ENCODE assay signal across 9 cellular contexts in the genomic region with DNA sequence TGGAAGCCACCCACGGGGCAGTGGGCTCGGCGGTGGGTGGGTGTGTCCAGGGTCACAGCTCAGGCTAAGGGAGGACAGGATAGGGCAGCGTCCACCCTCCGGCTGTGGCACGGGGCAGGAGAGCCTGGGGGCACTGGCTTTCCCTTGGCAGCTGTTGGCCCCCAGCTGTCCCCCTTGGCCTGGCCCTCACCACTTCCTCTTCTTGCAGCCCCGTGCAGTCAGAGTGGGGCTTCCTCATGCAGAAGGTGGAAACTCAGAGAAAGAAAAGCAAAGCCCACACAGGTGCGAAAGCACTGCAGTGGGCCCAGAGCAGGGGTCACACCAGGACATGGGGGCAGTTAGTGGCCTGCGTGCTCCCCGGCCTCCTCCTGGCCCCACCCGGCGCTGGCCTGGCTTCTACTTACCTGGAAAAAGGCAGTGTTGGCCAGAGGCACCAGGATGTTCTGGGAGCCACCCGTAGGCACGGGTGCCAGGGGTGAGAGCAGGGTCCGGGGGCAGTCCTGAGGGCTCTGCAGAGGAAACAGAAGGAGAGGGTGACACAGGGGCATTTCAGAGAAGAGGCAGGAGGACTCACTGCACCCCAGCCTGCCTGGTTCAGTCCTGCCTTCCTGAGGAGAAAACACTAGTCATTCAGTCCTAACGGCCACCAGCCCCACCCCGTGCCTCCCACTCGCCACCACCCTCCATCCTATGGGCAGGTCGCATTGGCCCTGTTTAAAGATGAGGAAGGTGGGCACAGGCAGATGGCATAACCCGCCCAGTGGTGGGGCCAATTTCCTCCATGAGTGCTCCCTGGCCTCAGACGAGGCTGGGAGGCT. TPM values are rescaled to one million over a fixed set of nuclear protein-coding genes. Genes with fewer than 3 reads are reported as not detected.
DNase-seq lines count a peak whose midpoint lies in the region; ATAC-seq, FAIRE-seq and TF ChIP-seq lines count a peak whose summit lies in the region.
"Had no signal": no experiment of that assay in that cellular context is flagged by ENCODE, and none has a peak within 500 bp of the region (broad histone marks: within the 10 kb centered on the region; RNA-seq: fewer than 3 reads in every experiment).

No MANE protein-coding gene starts in this region.

- peak overlapping the region; percentile 45 for H3K4me2 ChIP-seq in SU-DHL-6 (ENCODE audit: low read depth, low read length, poor library complexity, severe bottlenecking)

- H3K9me2 ChIP-seq in SU-DHL-6 (replicated peaks; ENCODE audit: insufficient read depth, low read length) = no peaks in the 10 kb centered on the region

- POLR2A ChIA-PET in HEK293T (lab: Yijun Ruan, JAX) = no interaction called here

- H4K20me1 ChIP-seq in SU-DHL-6 (ENCODE audit: low read depth, low read length) = no peaks in the 10 kb centered on the region

- no peaks in the 10 kb centered on the region for H3F3A ChIP-seq in SU-DHL-6 (ENCODE audit: insufficient read depth)

- peak; percentile 40 for ATAC-seq in HG02763 (IDR thresholded peaks at IDR 0.05; ENCODE audit: unreplicated experiment)

- peak; percentile 70 for DNase-seq in GM12892 (ENCODE audit: insufficient read length)
- DNase-seq in myocyte (ENCODE audit: low read depth) = peak; percentile 37
- DNase-seq in T-helper 9 cell = no peak
- DNase-seq in NCI-H510A (lab: John Stamatoyannopoulos, UW) = no peak
- no peak for DNase-seq in activated naive CD4-positive, alpha-beta T cell (lab: John Stamatoyannopoulos, UW)
- no peak for DNase-seq in HEK293T (ENCODE audit: extremely low spot score)

- H3K27ac ChIP-seq in SU-DHL-6 (ENCODE audit: low read depth, low read length) = peak overlapping the region; percentile 83

- H3K9me3 ChIP-seq in SU-DHL-6 (ENCODE audit: insufficient read depth, low read length) = no peaks in the 10 kb centered on the region

- no peaks in the 10 kb centered on the region for H3K79me2 ChIP-seq in SU-DHL-6 (ENCODE audit: insufficient read depth, low read length)

- no peak overlapping the region for H2AFZ ChIP-seq in SU-DHL-6 (ENCODE audit: low read depth, low read length, severe bottlenecking)

- no peaks in the 10 kb centered on the region for H3K27me3 ChIP-seq in SU-DHL-6 (ENCODE audit: low read length)

- no peak for TF ChIP-seq POLR2A in GM12892 (IDR thresholded peaks at IDR 0.05; ENCODE audit: low read depth, low read length)

- TF ChIP-seq CTCF in SU-DHL-6 (IDR thresholded peaks at IDR 0.05; ENCODE audit: insufficient read depth, low read length, poor library complexity, severe bottlenecking) = no peak

- no peak overlapping the region for H3K9ac ChIP-seq in SU-DHL-6 (ENCODE audit: low read length)

- H3K4me3 ChIP-seq in SU-DHL-6 (ENCODE audit: insufficient read depth, low read length, poor library complexity, severe bottlenecking) = no peak overlapping the region

- peak; percentile 77 for FAIRE-seq in GM12892 (lab: Jason Lieb, UNC)

- no peaks in the 10 kb centered on the region for H3K36me3 ChIP-seq in SU-DHL-6 (ENCODE audit: low read length)

- CTCF ChIA-PET in HEK293T (lab: Yijun Ruan, JAX) = no interaction called here

TF ChIP-seq in HEK293T, 16 proteins besides CTCF, POLR2A, EP300 and RAD21:
- TF ChIP-seq SUZ12 (IDR thresholded peaks at IDR 0.05) = no peak
- no peak for TF ChIP-seq ZNF384 (IDR thresholded peaks at IDR 0.05)
- TF ChIP-seq ELF4 (IDR thresholded peaks at IDR 0.05) = no peak
- TF ChIP-seq, protein P1, sequence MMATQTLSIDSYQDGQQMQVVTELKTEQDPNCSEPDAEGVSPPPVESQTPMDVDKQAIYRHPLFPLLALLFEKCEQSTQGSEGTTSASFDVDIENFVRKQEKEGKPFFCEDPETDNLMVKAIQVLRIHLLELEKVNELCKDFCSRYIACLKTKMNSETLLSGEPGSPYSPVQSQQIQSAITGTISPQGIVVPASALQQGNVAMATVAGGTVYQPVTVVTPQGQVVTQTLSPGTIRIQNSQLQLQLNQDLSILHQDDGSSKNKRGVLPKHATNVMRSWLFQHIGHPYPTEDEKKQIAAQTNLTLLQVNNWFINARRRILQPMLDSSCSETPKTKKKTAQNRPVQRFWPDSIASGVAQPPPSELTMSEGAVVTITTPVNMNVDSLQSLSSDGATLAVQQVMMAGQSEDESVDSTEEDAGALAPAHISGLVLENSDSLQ (IDR thresholded peaks at IDR 0.05) = no peak
- TF ChIP-seq TARDBP (IDR thresholded peaks at IDR 0.05) = no peak
- TF ChIP-seq L3MBTL2 (conservative IDR thresholded peaks at IDR 0.05) = no peak
- no peak for TF ChIP-seq FOXM1 (IDR thresholded peaks at IDR 0.05; ENCODE audit: borderline replicate concordance)
- no peak for TF ChIP-seq BHLHE40 (IDR thresholded peaks at IDR 0.05; ENCODE audit: borderline replicate concordance)
- TF ChIP-seq ARNT (IDR thresholded peaks at IDR 0.05) = no peak
- TF ChIP-seq CTBP1 (IDR thresholded peaks at IDR 0.05; ENCODE audit: borderline replicate concordance) = no peak
- no peak for TF ChIP-seq FOXK2 (IDR thresholded peaks at IDR 0.05)

RNA-seq across cellular contexts. Expression of a gene that starts 28.3 kb away (rescaled TPM):
- 0.38 TPM for polyA plus RNA-seq in GM12892 (2012; ENCODE audit: missing spikeins)
- total RNA-seq in myocyte = 37.7 and 44.2 TPM in 2 replicates
- polyA plus RNA-seq in myocyte (2012) = 231 TPM

RNA-seq across cellular contexts. Expression of a gene that starts 35.2 kb away (rescaled TPM):
- not detected for polyA plus RNA-seq in GM12892 (2012; ENCODE audit: missing spikeins)
- not detected in 2 replicates for total RNA-seq in myocyte
- polyA plus RNA-seq in myocyte (2012) = not detected
- total RNA-seq: liver had no signal
- polyA plus RNA-seq: liver had no signal

RNA-seq across cellular contexts. Expression of a gene that starts 49.7 kb away (rescaled TPM):
- polyA plus RNA-seq in GM12892 (2012; ENCODE audit: missing spikeins) = not detected
- total RNA-seq in myocyte = not detected in 2 replicates
- polyA plus RNA-seq in myocyte (2012) = not detected
- total RNA-seq: liver had no signal
- polyA plus RNA-seq: liver had no signal

Comparison
In these comparisons a context has a peak if more than half of its experiments do, and no peak if none do; other contexts are left out.
1. DNase-seq: peak in GM12892 (single experiment) and myocyte (single experiment); none in T-helper 9 cell (single experiment), NCI-H510A (single experiment), activated naive CD4-positive, alpha-beta T cell (0 of 4) and HEK293T (single experiment).